ENCODE assay signal across 2 cellular contexts in genomic region chr5:172905771-172906170, GRCh38.
TF ChIP-seq lines count a peak whose summit lies in the region.

No MANE protein-coding gene starts in this region.

TF ChIP-seq in GM23338, 12 proteins besides CTCF, POLR2A, EP300 and RAD21:
- TF ChIP-seq EZH2phosphoT487 (IDR thresholded peaks at IDR 0.05; ENCODE audit: unreplicated experiment) (no peak), ZNF331 (CRISPR knock-in tag; IDR thresholded peaks at IDR 0.05; ENCODE audit: low read depth) (no peak), POLR2AphosphoS5 (IDR thresholded peaks at IDR 0.05; ENCODE audit: low read depth) (no peak), ZNF114 (CRISPR knock-in tag; IDR thresholded peaks at IDR 0.05) (no peak)

TF ChIP-seq in GM12878, 131 proteins besides CTCF, POLR2A, EP300 and RAD21:
- TF ChIP-seq PRDM15 (CRISPR knock-in tag; IDR thresholded peaks at IDR 0.05) (no peak), BHLHE40 (IDR thresholded peaks at IDR 0.05; ENCODE audit: borderline replicate concordance in 1 of 2, low read depth in 2 of 2, low read length in 1 of 2) (no peak), MYB (IDR thresholded peaks at IDR 0.05; ENCODE audit: borderline replicate concordance, low read depth, low read length) (no peak), YBX1 (IDR thresholded peaks at IDR 0.05) (no peak), SMARCA5 (IDR thresholded peaks at IDR 0.05) (no peak), RAD51 (IDR thresholded peaks at IDR 0.05) (no peak), ESRRA (IDR thresholded peaks at IDR 0.05; ENCODE audit: low read length) (no peak), NFIC (IDR thresholded peaks at IDR 0.05; ENCODE audit: low read depth, low read length) (no peak), FOS (IDR thresholded peaks at IDR 0.05; ENCODE audit: borderline replicate concordance, extremely low read depth, insufficient read length) (no peak), ZZZ3 (IDR thresholded peaks at IDR 0.05; ENCODE audit: control insufficient read depth, insufficient read length, low read depth) (no peak), RCOR1 (conservative IDR thresholded peaks at IDR 0.05; ENCODE audit: low read depth, low read length) (no peak)
- TF ChIP-seq, protein P1, sequence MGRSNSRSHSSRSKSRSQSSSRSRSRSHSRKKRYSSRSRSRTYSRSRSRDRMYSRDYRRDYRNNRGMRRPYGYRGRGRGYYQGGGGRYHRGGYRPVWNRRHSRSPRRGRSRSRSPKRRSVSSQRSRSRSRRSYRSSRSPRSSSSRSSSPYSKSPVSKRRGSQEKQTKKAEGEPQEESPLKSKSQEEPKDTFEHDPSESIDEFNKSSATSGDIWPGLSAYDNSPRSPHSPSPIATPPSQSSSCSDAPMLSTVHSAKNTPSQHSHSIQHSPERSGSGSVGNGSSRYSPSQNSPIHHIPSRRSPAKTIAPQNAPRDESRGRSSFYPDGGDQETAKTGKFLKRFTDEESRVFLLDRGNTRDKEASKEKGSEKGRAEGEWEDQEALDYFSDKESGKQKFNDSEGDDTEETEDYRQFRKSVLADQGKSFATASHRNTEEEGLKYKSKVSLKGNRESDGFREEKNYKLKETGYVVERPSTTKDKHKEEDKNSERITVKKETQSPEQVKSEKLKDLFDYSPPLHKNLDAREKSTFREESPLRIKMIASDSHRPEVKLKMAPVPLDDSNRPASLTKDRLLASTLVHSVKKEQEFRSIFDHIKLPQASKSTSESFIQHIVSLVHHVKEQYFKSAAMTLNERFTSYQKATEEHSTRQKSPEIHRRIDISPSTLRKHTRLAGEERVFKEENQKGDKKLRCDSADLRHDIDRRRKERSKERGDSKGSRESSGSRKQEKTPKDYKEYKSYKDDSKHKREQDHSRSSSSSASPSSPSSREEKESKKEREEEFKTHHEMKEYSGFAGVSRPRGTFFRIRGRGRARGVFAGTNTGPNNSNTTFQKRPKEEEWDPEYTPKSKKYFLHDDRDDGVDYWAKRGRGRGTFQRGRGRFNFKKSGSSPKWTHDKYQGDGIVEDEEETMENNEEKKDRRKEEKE (IDR thresholded peaks at IDR 0.05) = no peak
- TF ChIP-seq, protein P2, sequence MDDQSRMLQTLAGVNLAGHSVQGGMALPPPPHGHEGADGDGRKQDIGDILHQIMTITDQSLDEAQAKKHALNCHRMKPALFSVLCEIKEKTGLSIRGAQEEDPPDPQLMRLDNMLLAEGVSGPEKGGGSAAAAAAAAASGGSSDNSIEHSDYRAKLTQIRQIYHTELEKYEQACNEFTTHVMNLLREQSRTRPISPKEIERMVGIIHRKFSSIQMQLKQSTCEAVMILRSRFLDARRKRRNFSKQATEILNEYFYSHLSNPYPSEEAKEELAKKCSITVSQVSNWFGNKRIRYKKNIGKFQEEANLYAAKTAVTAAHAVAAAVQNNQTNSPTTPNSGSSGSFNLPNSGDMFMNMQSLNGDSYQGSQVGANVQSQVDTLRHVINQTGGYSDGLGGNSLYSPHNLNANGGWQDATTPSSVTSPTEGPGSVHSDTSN (IDR thresholded peaks at IDR 0.05; ENCODE audit: insufficient replicate concordance, low read depth, low read length) = no peak
